9 cellular contexts compared by ENCODE assay signal in genomic region chr4:165328101-165328425, GRCh38. TPM values are rescaled to one million over a fixed set of nuclear protein-coding genes. Genes with fewer than 3 reads are reported as not detected.
DNase-seq lines count a peak whose midpoint lies in the region; ATAC-seq and TF ChIP-seq lines count a peak whose summit lies in the region.
"Had no signal": no experiment of that assay in that cellular context is flagged by ENCODE, and none has a peak within 500 bp of the region (broad histone marks: within the 10 kb centered on the region; RNA-seq: fewer than 3 reads in every experiment).

No MANE protein-coding gene starts in this region.

- H3K4me1 Mint-ChIP-seq in progenitor cell of endocrine pancreas (ENCODE audit: low read depth) = peaks cover 48% of the 10 kb centered on the region

- RAD21 ChIA-PET in HCT116 (lab: Charles Lee; ENCODE audit: low non-redundant PET in 1 of 2, low total read pairs in 2 of 2, uncharacterized antibody in 2 of 2, unreplicated experiment in 2 of 2) = no interaction called here

- no peak for ATAC-seq in HCT116
- ATAC-seq in right lobe of liver = no peak
- ATAC-seq in left lobe of liver = no peak

- intact Hi-C loops in HCT116 (cut with micrococcal nuclease) = loop anchor here (5.0 kb wide), 3 partner anchors 121 to 216 kb away; partner anchors contain the start of genes KLHL2 and TMEM192
- intact Hi-C loops in ascending aorta (cut with DNase I) = loop anchor here (5.0 kb wide), 1 partner anchor 196 kb away; no protein-coding TSS in a partner anchor
- intact Hi-C loops in right lobe of liver (cut with DNase I) = no loop called here

- peaks cover 11 to 28% of the 10 kb centered on the region in 2 experiments for H3K4me1 ChIP-seq in HCT116 (ENCODE audit: control insufficient read depth in 1 of 2, insufficient read depth in 2 of 2, low read length in 2 of 2)
- peaks cover 0 to 12% of the 10 kb centered on the region in 2 donors for H3K4me1 ChIP-seq in ascending aorta
- peaks cover 0 to 18% (median 3%) of the 10 kb centered on the region in 4 donors for H3K4me1 ChIP-seq in right lobe of liver

- TF ChIP-seq POLR2A in HCT116 (IDR thresholded peaks at IDR 0.05; ENCODE audit: borderline replicate concordance, extremely low read depth, insufficient read depth, insufficient read length) (no peak), right lobe of liver (IDR thresholded peaks at IDR 0.05) (no peak)

- H3K79me2 ChIP-seq in HCT116 (ENCODE audit: insufficient read depth, low read length) = peaks cover 54% of the 10 kb centered on the region

- no peak for TF ChIP-seq CTCF in 22Rv1 (IDR thresholded peaks at IDR 0.05)
- no peak for TF ChIP-seq CTCF in HCT116 (IDR thresholded peaks at IDR 0.05 in 2 of 3, conservative IDR thresholded peaks at IDR 0.05 in 1 of 3; ENCODE audit: borderline replicate concordance in 1 of 3, insufficient read depth in 1 of 3, low read depth in 2 of 3, low read length in 2 of 3)
- no peak for TF ChIP-seq CTCF in ascending aorta (IDR thresholded peaks at IDR 0.05)
- TF ChIP-seq CTCF in right lobe of liver (IDR thresholded peaks at IDR 0.05) = no peak
- TF ChIP-seq CTCF in progenitor cell of endocrine pancreas (IDR thresholded peaks at IDR 0.05; ENCODE audit: unreplicated experiment) = no peak

- H3K27ac Mint-ChIP-seq in progenitor cell of endocrine pancreas = no peak overlapping the region
- H3K27ac Mint-ChIP-seq: IgD-negative memory B cell had no signal

- POLR2A ChIA-PET in HCT116 (lab: Charles Lee) = interaction anchor here (1.0 kb wide), 1 partner anchor 141 kb away, joined by 3 read pairs; no protein-coding TSS in a partner anchor

- peak overlapping the region; percentile 90 for H3K4me2 ChIP-seq in HCT116 (ENCODE audit: low read length)

- H4K20me1 ChIP-seq in HCT116 (ENCODE audit: insufficient read depth) = no peaks in the 10 kb centered on the region

- no peak overlapping the region for H2AFZ ChIP-seq in HCT116 (ENCODE audit: low read depth, low read length, poor library complexity, severe bottlenecking)

- H3K27me3 ChIP-seq in HCT116 (ENCODE audit: insufficient read depth, low read length) = no peaks in the 10 kb centered on the region
- H3K27me3 ChIP-seq in ascending aorta = no peaks in the 10 kb centered on the region
- H3K27me3 ChIP-seq in right lobe of liver = no peaks in the 10 kb centered on the region

- H3K9me3 ChIP-seq in HCT116 (ENCODE audit: control insufficient read depth in 1 of 2, insufficient read depth in 1 of 2, low read depth in 1 of 2, low read length in 2 of 2) = no peaks in the 10 kb centered on the region; a peak in 1 of 4 replicates
- H3K9me3 ChIP-seq in ascending aorta = no peaks in the 10 kb centered on the region
- H3K9me3 ChIP-seq in right lobe of liver = no peaks in the 10 kb centered on the region

- peaks cover 4% of the 10 kb centered on the region for H3K9me3 Mint-ChIP-seq in progenitor cell of endocrine pancreas (ENCODE audit: low read depth)
- H3K9me3 Mint-ChIP-seq: IgD-negative memory B cell had no signal

- peak overlapping the region; percentile 78 for H3K9ac ChIP-seq in HCT116 (ENCODE audit: low read length)

- H3K4me3 ChIP-seq in HCT116 (replicated peaks in 1 of 2; ENCODE audit: low read depth in 1 of 2, low read length in 2 of 2) = peak overlapping the region; percentile 89 to 90
- peak overlapping the region; percentile 72 to 99 for H3K4me3 ChIP-seq in ascending aorta
- H3K4me3 ChIP-seq in right lobe of liver = peak overlapping the region; percentile 69 to 93 (median 86)

- DNase-seq in HCT116 (ENCODE audit: low read depth, low spot score) = no peak
- no peak for DNase-seq in ascending aorta (ENCODE audit: low spot score in 2 of 2)
- DNase-seq in right lobe of liver = no peak
- no peak for DNase-seq in NCI-H2081 treated with DMSO at 0.1 percent for 48 hours (lab: John Stamatoyannopoulos, UW)
- no peak for DNase-seq in progenitor cell of endocrine pancreas (ENCODE audit: low spot score, unreplicated experiment)
- no peak for DNase-seq in HuH-7 (ENCODE audit: low spot score)
- no peak for DNase-seq in left lobe of liver (ENCODE audit: low spot score)

- no peaks in the 10 kb centered on the region for H3K9me2 ChIP-seq in HCT116 (ENCODE audit: insufficient read depth)

- H3K27me3 Mint-ChIP-seq in progenitor cell of endocrine pancreas = no peaks in the 10 kb centered on the region
- H3K27me3 Mint-ChIP-seq: IgD-negative memory B cell had no signal

- under 1% methylated on average over 7 of the region's 7 CpGs for WGBS in right lobe of liver (ENCODE audit: insufficient coverage, low coverage, low lambda C conversion rate, missing lambda C conversion rate)

- peaks cover 15% of the 10 kb centered on the region for H3K36me3 Mint-ChIP-seq in progenitor cell of endocrine pancreas (ENCODE audit: insufficient read depth)

- H3K27ac ChIP-seq in 22Rv1 = peak overlapping the region; percentile 91
- peak overlapping the region; percentile 58 for H3K27ac ChIP-seq in HCT116 (ENCODE audit: low read depth, low read length)
- peak overlapping the region; percentile 65 to 71 for H3K27ac ChIP-seq in ascending aorta
- peak overlapping the region; percentile 93 to 98 (median 96) for H3K27ac ChIP-seq in right lobe of liver

- CTCF ChIA-PET in HCT116 (lab: Charles Lee) = no interaction called here

- no peak overlapping the region for H3K4me3 Mint-ChIP-seq in progenitor cell of endocrine pancreas (ENCODE audit: low read depth)
- H3K4me3 Mint-ChIP-seq: IgD-negative memory B cell had no signal

- H3K36me3 ChIP-seq in HCT116 (ENCODE audit: control insufficient read depth in 1 of 2, insufficient read depth in 2 of 2, low read length in 2 of 2) (peaks cover 1 to 5% of the 10 kb centered on the region in 2 experiments; a peak in 2 of 4 replicates), ascending aorta (no peaks in the 10 kb centered on the region), right lobe of liver (peaks cover 0 to under 1% (median 0%) of the 10 kb centered on the region in 4 donors)

- BruUV-seq in HCT116 (replicated peaks; lab: Mats Ljungman, UMichigan) = no TSS peak

- TF ChIP-seq RAD21 in HCT116 (IDR thresholded peaks at IDR 0.05; ENCODE audit: low read depth) = no peak

TF ChIP-seq in HCT116, 20 proteins besides CTCF, POLR2A, EP300 and RAD21 (continues in another document):
- TF ChIP-seq CEBPB (IDR thresholded peaks at IDR 0.05; ENCODE audit: low read depth) (no peak), EZH2phosphoT487 (IDR thresholded peaks at IDR 0.05; ENCODE audit: borderline replicate concordance) (no peak), TCF7L2 (IDR thresholded peaks at IDR 0.05; ENCODE audit: borderline replicate concordance, extremely low read depth, insufficient read depth, insufficient read length) (no peak), ZNF274 (IDR thresholded peaks at IDR 0.05; ENCODE audit: low read depth, low read length) (no peak), SP1 (IDR thresholded peaks at IDR 0.05; ENCODE audit: low read depth) (no peak), YY1 (IDR thresholded peaks at IDR 0.05; ENCODE audit: extremely low read depth, insufficient replicate concordance, low read depth, low read length) (no peak), REST (IDR thresholded peaks at IDR 0.05; ENCODE audit: low read depth) (no peak), FOSL1 (IDR thresholded peaks at IDR 0.05; ENCODE audit: low read depth) (no peak), CBX3 (IDR thresholded peaks at IDR 0.05; ENCODE audit: low read depth) (no peak), SIN3A (IDR thresholded peaks at IDR 0.05; ENCODE audit: low read depth) (no peak), ATF3 (IDR thresholded peaks at IDR 0.05) (no peak), ELF1 (IDR thresholded peaks at IDR 0.05; ENCODE audit: borderline replicate concordance, low read depth) (no peak), ZFX (IDR thresholded peaks at IDR 0.05) (no peak), MAX (IDR thresholded peaks at IDR 0.05) (no peak), SRF (IDR thresholded peaks at IDR 0.05; ENCODE audit: low read depth) (no peak)

RNA-seq across cellular contexts. Expression of gene MSMO1, which starts 0.6 kb away (rescaled TPM):
- total RNA-seq in HCT116 (2021; ENCODE audit: unreplicated experiment) (54.5 TPM), ascending aorta (3.6 TPM), right lobe of liver (100 to 1,000 TPM in 4 of 6 experiments, 10 to 100 TPM in 2; 81.8 to 368 (median 122) TPM), progenitor cell of endocrine pancreas (87.1 and 89.4 TPM in 2 replicates), left lobe of liver (93.5 TPM)
- 15.0 and 15.2 TPM in 2 replicates for polyA plus RNA-seq in HCT116 (2012)

RNA-seq across cellular contexts. Expression of gene CPE, which starts 50.7 kb away (rescaled TPM):
- total RNA-seq in HCT116 (2021; ENCODE audit: unreplicated experiment) (29.3 TPM), ascending aorta (199 TPM), right lobe of liver (10 to 100 TPM in 2 of 6 experiments, 1 to 10 TPM in 4; 4.2 to 17.3 (median 9.4) TPM), progenitor cell of endocrine pancreas (129 and 135 TPM in 2 replicates), left lobe of liver (15.9 TPM)
- 43.8 and 44.7 TPM in 2 replicates for polyA plus RNA-seq in HCT116 (2012)
- polyA plus RNA-seq: IgD-negative memory B cell had no signal

Comparison
In these comparisons a context has a peak if more than half of its experiments do, and no peak if none do; other contexts are left out.
1. RNA of gene MSMO1, which starts 0.6 kb away (total RNA-seq): 81.8 to 368 TPM in right lobe of liver, 93.5 TPM in left lobe of liver (single experiment), 87.1 to 89.4 TPM in progenitor cell of endocrine pancreas and 54.5 TPM in HCT116 (single experiment); 3.6 TPM in ascending aorta (single experiment); every median in the first group is over 10 times any median in the second.
2. intact Hi-C loops: an anchor here in HCT116 (5.0 kb wide) and ascending aorta (5.0 kb wide); none called in right lobe of liver.
3. Peak in every context shown above with its lines, with median percentiles within 50 percentile points of each other: H3K27ac ChIP-seq and H3K4me3 ChIP-seq.